29 cellular contexts compared by ENCODE assay signal in genomic region chr6:62371840-62372239, GRCh38.
DNase-seq lines count a peak whose midpoint lies in the region; ATAC-seq and TF ChIP-seq lines count a peak whose summit lies in the region.
"Had no signal": no experiment of that assay in that cellular context is flagged by ENCODE, and none has a peak within 500 bp of the region (broad histone marks: within the 10 kb centered on the region; RNA-seq: fewer than 3 reads in every experiment).

No MANE protein-coding gene starts in this region.

- intact Hi-C loops in left ventricle myocardium superior (cut with micrococcal nuclease): no loop called here

- H3K27ac ChIP-seq in endodermal cell (ENCODE audit: low read depth, low read length): no peak overlapping the region
- H3K27ac ChIP-seq: A549, ascending aorta, heart left ventricle had no signal

- no peak overlapping the region for H3K4me3 Mint-ChIP-seq in endodermal cell
- H3K4me3 Mint-ChIP-seq: activated CD4-positive, alpha-beta T cell treated with anti-CD3 and anti-CD28 coated beads for 36 hours; activated naive CD8-positive, alpha-beta T cell treated with anti-CD3 and anti-CD28 coated beads, Interleukin-2, amount 10 ng/mL, durations not matched to agents 7 days and 5 days; CD8-positive, alpha-beta T cell; effector memory CD8-positive, alpha-beta T cell; T-helper 2 cell treated with Interferon-gamma antibody and Interleukin-4, amounts not matched to agents 5 μg/mL and 100 μg/mL, for 36 hours had no signal

- H3K27ac Mint-ChIP-seq in endodermal cell: no peak overlapping the region
- H3K27ac Mint-ChIP-seq: activated CD4-positive, alpha-beta T cell treated with anti-CD3 and anti-CD28 coated beads for 36 hours; activated naive CD8-positive, alpha-beta T cell treated with anti-CD3 and anti-CD28 coated beads, Interleukin-2, amount 10 ng/mL, durations not matched to agents 7 days and 5 days; CD8-positive, alpha-beta T cell; effector memory CD8-positive, alpha-beta T cell; T-helper 2 cell treated with Interferon-gamma antibody and Interleukin-4, amounts not matched to agents 5 μg/mL and 100 μg/mL, for 36 hours had no signal

- no peaks in the 10 kb centered on the region for H3K27me3 Mint-ChIP-seq in endodermal cell (ENCODE audit: insufficient read depth)
- H3K27me3 Mint-ChIP-seq: activated CD4-positive, alpha-beta T cell treated with anti-CD3 and anti-CD28 coated beads for 36 hours; activated naive CD8-positive, alpha-beta T cell treated with anti-CD3 and anti-CD28 coated beads, Interleukin-2, amount 10 ng/mL, durations not matched to agents 7 days and 5 days; effector memory CD8-positive, alpha-beta T cell had no signal

- peak overlapping the region; percentile 16 for H3K9ac ChIP-seq in endodermal cell (ENCODE audit: extremely low read depth, low read length, poor library complexity, severe bottlenecking)

- no peaks in the 10 kb centered on the region for H3K36me3 ChIP-seq in endodermal cell (ENCODE audit: control insufficient read depth, insufficient read depth, low read length)
- H3K36me3 ChIP-seq: ascending aorta, heart left ventricle had no signal

- peaks cover 2% of the 10 kb centered on the region for H3K36me3 Mint-ChIP-seq in endodermal cell (ENCODE audit: low read depth)
- H3K36me3 Mint-ChIP-seq: activated naive CD8-positive, alpha-beta T cell treated with anti-CD3 and anti-CD28 coated beads, Interleukin-2, amount 10 ng/mL, durations not matched to agents 7 days and 5 days; CD8-positive, alpha-beta T cell had no signal

- WGBS in endodermal cell (ENCODE audit: insufficient coverage in 1 of 2, insufficient read length in 1 of 2), 2 experiments: 96 to 100% methylated on average over 1 of the region's 1 CpG

- no peaks in the 10 kb centered on the region for H3K9me3 ChIP-seq in endodermal cell (ENCODE audit: control insufficient read depth, low read length)
- H3K9me3 ChIP-seq: A549, ascending aorta had no signal

- in situ Hi-C loops in KBM-7 (cut with MboI; ENCODE audit: low pct_unique_long_range_greater_than_20kb, low sequenced_read_pairs): no loop called here

- no peak for ATAC-seq in left ventricle myocardium superior
- ATAC-seq: A549; activated CD4-positive, alpha-beta T cell treated with anti-CD3 and anti-CD28 coated beads for 36 hours; CD8-positive, alpha-beta T cell; effector memory CD8-positive, alpha-beta T cell; esophagus mucosa; heart left ventricle; HepG2; right cardiac atrium had no signal

- peaks cover 28% of the 10 kb centered on the region for H3K4me1 Mint-ChIP-seq in endodermal cell
- H3K4me1 Mint-ChIP-seq: activated CD4-positive, alpha-beta T cell treated with anti-CD3 and anti-CD28 coated beads for 36 hours; activated naive CD8-positive, alpha-beta T cell treated with anti-CD3 and anti-CD28 coated beads, Interleukin-2, amount 10 ng/mL, durations not matched to agents 7 days and 5 days had no signal

- H3K4me1 ChIP-seq in endodermal cell (ENCODE audit: control insufficient read depth, insufficient read depth, low read length): peaks cover 6% of the 10 kb centered on the region
- H3K4me1 ChIP-seq: A549, ascending aorta had no signal

- TF ChIP-seq CTCF in endodermal cell (conservative IDR thresholded peaks at IDR 0.05): no peak

- DNase-seq in Ammon's horn (ENCODE audit: low spot score): peak; percentile 19
- peak; percentile 29 for DNase-seq in KBM-7
- DNase-seq in NCI-H748 treated with DMSO at 0.1 percent for 48 hours (lab: John Stamatoyannopoulos, UW): peak; percentile 98
- no peak for DNase-seq in endodermal cell
- no peak for DNase-seq in NCI-H187 treated with DMSO at 0.1 percent for 48 hours (lab: John Stamatoyannopoulos, UW)
- no peak for DNase-seq in islet precursor cell
- no peak for DNase-seq in activated CD8-positive, alpha-beta memory T cell treated with anti-CD3 and anti-CD28 coated beads, Interleukin-2, amount 50 U/mL, for 48 hours
- no peak for DNase-seq in left ventricle myocardium superior
- DNase-seq: activated CD4-positive, alpha-beta T cell treated with anti-CD3 and anti-CD28 coated beads for 36 hours; activated CD8-positive, alpha-beta memory T cell treated with anti-CD3 and anti-CD28 coated beads for 24 hours; activated gamma-delta T cell; activated naive CD8-positive, alpha-beta T cell treated with anti-CD3 and anti-CD28 coated beads, Interleukin-2, amount 10 ng/mL, durations not matched to agents 7 days and 5 days; activated T-cell treated with anti-CD3 and anti-CD28 coated beads, Interleukin-2, amount 50 U/mL, for 1 hour; AML-193; CD8-positive, alpha-beta T cell; cortex of kidney; effector memory CD8-positive, alpha-beta T cell; foreskin fibroblast; heart left ventricle; NCI-H1092 treated with DMSO at 0.1 percent for 48 hours; NCI-H2029 treated with DMSO at 0.1 percent for 48 hours; NCI-H446; right cardiac atrium; trophoblast cell had no signal

- peak overlapping the region; percentile 72 for H3K4me3 ChIP-seq in endodermal cell (ENCODE audit: low read length)
- H3K4me3 ChIP-seq: A549, ascending aorta, heart left ventricle had no signal

- H3K9me3 Mint-ChIP-seq in endodermal cell: peaks cover 7% of the 10 kb centered on the region

- H3K27me3 ChIP-seq in endodermal cell (ENCODE audit: control insufficient read depth, insufficient read depth, low read length, poor library complexity, severe bottlenecking): no peaks in the 10 kb centered on the region
- H3K27me3 ChIP-seq: ascending aorta, heart left ventricle had no signal

Comparison
In these comparisons a context has a peak if more than half of its experiments do, and no peak if none do; other contexts are left out.
1. DNase-seq: peak in Ammon's horn (single experiment), KBM-7 (single experiment) and NCI-H748 treated with DMSO at 0.1 percent for 48 hours (single experiment); none in endodermal cell (single experiment), NCI-H187 treated with DMSO at 0.1 percent for 48 hours (single experiment), islet precursor cell (single experiment), activated CD8-positive, alpha-beta memory T cell treated with anti-CD3 and anti-CD28 coated beads, Interleukin-2, amount 50 U/mL, for 48 hours (single experiment) and left ventricle myocardium superior (single experiment).